10 cellular contexts compared by ENCODE assay signal in the genomic region with DNA sequence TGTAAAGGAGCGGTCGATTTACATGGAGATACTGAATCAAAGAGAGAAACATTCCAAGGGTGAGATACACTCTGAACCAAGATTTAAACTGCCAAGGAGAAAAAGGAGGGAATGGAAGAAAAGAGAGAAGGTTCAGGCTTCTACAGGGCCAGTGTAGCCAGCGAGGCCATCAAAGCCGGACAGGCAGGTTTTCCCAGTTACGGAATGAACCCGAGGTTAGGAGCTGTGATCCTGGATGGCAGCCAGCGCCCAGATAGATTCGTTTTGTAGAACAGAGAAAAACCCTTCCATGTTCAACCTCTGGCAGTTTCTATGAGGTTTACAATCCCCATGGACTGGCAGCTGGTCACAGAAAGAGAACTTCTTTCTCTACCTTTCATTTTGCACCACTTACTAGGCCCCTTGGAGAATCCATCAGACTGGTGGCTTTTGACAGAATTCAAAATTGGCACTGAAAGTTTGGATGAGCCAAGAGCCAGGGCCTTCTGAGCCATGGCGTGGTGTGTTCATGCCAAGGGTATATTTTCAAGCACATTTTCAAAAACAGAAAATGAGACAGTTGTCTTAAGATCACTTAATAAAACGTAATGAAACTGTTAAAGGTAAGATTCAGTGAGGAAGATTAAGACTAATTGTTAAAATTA.
DNase-seq lines count a peak whose midpoint lies in the region; ATAC-seq and TF ChIP-seq lines count a peak whose summit lies in the region.
"Had no signal": no experiment of that assay in that cellular context is flagged by ENCODE, and none has a peak within 500 bp of the region (broad histone marks: within the 10 kb centered on the region; RNA-seq: fewer than 3 reads in every experiment).

No MANE protein-coding gene starts in this region.

- no peak overlapping the region for H2AFZ ChIP-seq in PC-3 (ENCODE audit: low read length)

- H3K9me3 ChIP-seq in PC-3 (ENCODE audit: low read length) (no peaks in the 10 kb centered on the region), thyroid gland (no peaks in the 10 kb centered on the region), tibial nerve (no peaks in the 10 kb centered on the region)

- intact Hi-C loops in PC-3 (cut with micrococcal nuclease): loop anchor here (1.0 to 2.0 kb wide), 6 partner anchors 13 to 133 kb away; no protein-coding TSS in a partner anchor
- intact Hi-C loops in thyroid gland (cut with DNase I): no loop called here

- H3K4me1 ChIP-seq in PC-3 (ENCODE audit: insufficient read depth, low read length) (peaks cover 61% of the 10 kb centered on the region), thyroid gland (peaks cover 16 to 36% of the 10 kb centered on the region in 2 donors), tibial nerve (peaks cover 0 to 60% (median 4%) of the 10 kb centered on the region in 4 donors)

- H3K9me2 ChIP-seq in PC-3 (replicated peaks; ENCODE audit: low read length): no peaks in the 10 kb centered on the region

- CTCF ChIA-PET in PC-3 (lab: Charles Lee): interaction anchor here (0.5 to 0.9 kb wide), 3 partner anchors 11 to 132 kb away, joined by 3 to 6 read pairs (median 5); no protein-coding TSS in a partner anchor

- TF ChIP-seq EP300 in tibial nerve (IDR thresholded peaks at IDR 0.05): no peak

- no peak for TF ChIP-seq CTCF in PC-3 (conservative IDR thresholded peaks at IDR 0.05; ENCODE audit: low read depth, low read length)
- no peak for TF ChIP-seq CTCF in thyroid gland (IDR thresholded peaks at IDR 0.05)
- no peak for TF ChIP-seq CTCF in tibial nerve (IDR thresholded peaks at IDR 0.05)

- TF ChIP-seq POLR2A in thyroid gland (IDR thresholded peaks at IDR 0.05) (no peak), tibial nerve (IDR thresholded peaks at IDR 0.05) (no peak)

- H4K20me1 ChIP-seq in PC-3 (ENCODE audit: low read length): peaks cover 79% of the 10 kb centered on the region

- peaks cover 77% of the 10 kb centered on the region for H3K36me3 ChIP-seq in PC-3 (ENCODE audit: low read depth, low read length)
- peaks cover 0 to 6% of the 10 kb centered on the region in 2 donors for H3K36me3 ChIP-seq in thyroid gland
- peaks cover 0 to 44% (median 0%) of the 10 kb centered on the region in 3 donors for H3K36me3 ChIP-seq in tibial nerve

- peak overlapping the region; percentile 97 for H3K27ac ChIP-seq in PC-3 (ENCODE audit: low read length)
- peak overlapping the region; percentile 44 to 80 (median 51) for H3K27ac ChIP-seq in thyroid gland
- peak overlapping the region in 2 of 4 donors; percentile 28 to 61 for H3K27ac ChIP-seq in tibial nerve
- H3K27ac ChIP-seq: brain microvascular endothelial cell had no signal

- POLR2A ChIA-PET in PC-3 (lab: Charles Lee; ENCODE audit: unreplicated experiment): interaction anchor here (0.6 to 1.7 kb wide), 6 partner anchors 10 to 1359 kb away, joined by 3 to 20 read pairs (median 4); no protein-coding TSS in a partner anchor

- peak; percentile 32 for DNase-seq in activated CD8-positive, alpha-beta memory T cell treated with anti-CD3 and anti-CD28 coated beads for 24 hours
- no peak for DNase-seq in activated CD8-positive, alpha-beta memory T cell treated with anti-CD3 and anti-CD28 coated beads, Interleukin-2, amount 50 U/mL, for 48 hours
- peak; percentile 94 for DNase-seq in PC-3
- DNase-seq in kidney tubule cell (ENCODE audit: low spot score): peak; percentile 27
- DNase-seq in thyroid gland: peak; percentile 97
- no peak for DNase-seq in NCI-H1694 treated with DMSO at 0.1 percent for 48 hours (lab: John Stamatoyannopoulos, UW)
- no peak for DNase-seq in tibial nerve (ENCODE audit: low spot score in 2 of 2)
- DNase-seq: activated CD8-positive, alpha-beta memory T cell treated with anti-CD3 and anti-CD28 coated beads, Interleukin-2, amount 10 ng/mL, durations not matched to agents 7 days and 5 days; brain microvascular endothelial cell had no signal

- no TSS peak for BruUV-seq in PC-3 (replicated peaks; lab: Mats Ljungman, UMichigan)

- H3K4me3 ChIP-seq in PC-3 (ENCODE audit: low read length) (peak overlapping the region; percentile 60), thyroid gland (replicated peaks in 1 of 3) (no peak overlapping the region), tibial nerve (no peak overlapping the region)

- peak overlapping the region; percentile 92 for H3K4me2 ChIP-seq in PC-3 (ENCODE audit: low read length)

- ATAC-seq in PC-3 (no peak), HG02884 (IDR thresholded peaks at IDR 0.05; ENCODE audit: unreplicated experiment) (no peak)
- ATAC-seq: activated CD8-positive, alpha-beta memory T cell treated with anti-CD3 and anti-CD28 coated beads, Interleukin-2, amount 10 ng/mL, durations not matched to agents 7 days and 5 days had no signal

- WGBS in thyroid gland, 2 donors: 53 to 57% methylated on average over 10 of the region's 10 CpGs
- WGBS in tibial nerve, 2 donors: 76 to 80% methylated on average over 10 of the region's 10 CpGs

- H3K9ac ChIP-seq in PC-3 (ENCODE audit: low read length): peak overlapping the region; percentile 85

- H3K79me2 ChIP-seq in PC-3 (ENCODE audit: low read length): peaks cover 89% of the 10 kb centered on the region

- H3F3A ChIP-seq in PC-3 (ENCODE audit: low read length, unreplicated experiment): peaks cover 29% of the 10 kb centered on the region

- H3K27me3 ChIP-seq in PC-3 (ENCODE audit: low read length): no peaks in the 10 kb centered on the region
- no peaks in the 10 kb centered on the region for H3K27me3 ChIP-seq in thyroid gland
- H3K27me3 ChIP-seq in tibial nerve: no peaks in the 10 kb centered on the region
- H3K27me3 ChIP-seq: brain microvascular endothelial cell had no signal

Comparison
In these comparisons a context has a peak if more than half of its experiments do, and no peak if none do; other contexts are left out.
1. DNase-seq: peak in activated CD8-positive, alpha-beta memory T cell treated with anti-CD3 and anti-CD28 coated beads for 24 hours (single experiment), PC-3 (single experiment), kidney tubule cell (single experiment) and thyroid gland (2 of 2); none in activated CD8-positive, alpha-beta memory T cell treated with anti-CD3 and anti-CD28 coated beads, Interleukin-2, amount 50 U/mL, for 48 hours (single experiment), NCI-H1694 treated with DMSO at 0.1 percent for 48 hours (single experiment) and tibial nerve (0 of 2).